Comparison of ENCODE assay signal across 8 cellular contexts in the genomic region with DNA sequence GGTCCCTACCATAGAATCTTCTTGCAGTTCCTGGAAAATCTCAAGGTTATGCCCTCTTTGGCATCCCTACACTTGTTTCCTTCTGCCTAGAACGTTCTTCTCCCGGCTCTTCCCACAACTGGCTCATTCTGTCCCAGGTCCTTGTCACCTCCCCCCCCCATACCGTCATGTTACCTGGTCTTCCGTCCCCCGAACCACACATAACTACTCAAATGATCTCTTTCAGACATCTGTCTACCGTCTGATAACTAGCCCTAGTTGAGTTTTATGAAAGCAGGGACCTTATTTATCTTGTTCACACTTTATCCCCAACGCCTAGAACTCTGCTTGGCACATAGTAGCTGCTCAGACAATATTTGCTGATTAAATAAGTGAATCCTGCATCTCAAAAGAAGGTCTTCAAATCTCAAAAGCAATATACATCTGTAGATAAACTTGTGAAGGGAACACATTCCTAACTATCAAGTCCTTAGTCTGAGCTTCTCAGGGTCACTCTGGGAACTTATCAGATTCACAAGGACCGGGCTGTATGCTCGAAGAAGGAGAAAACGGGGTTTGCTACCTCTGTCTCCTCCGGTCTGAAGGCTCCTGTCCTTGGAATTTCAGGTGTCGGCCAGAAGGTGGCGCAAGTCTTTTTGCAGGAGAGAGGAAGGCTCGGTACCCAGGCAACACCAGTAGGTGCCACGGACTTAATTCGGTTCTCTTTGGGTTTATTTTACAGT. TPM values are rescaled to one million over a fixed set of nuclear protein-coding genes. Genes with fewer than 3 reads are reported as not detected.
A peak's percentile ranks its signal among the peaks of the same experiment; 100 is the strongest.
DNase-seq lines count a peak whose midpoint lies in the region; ATAC-seq, FAIRE-seq and TF ChIP-seq lines count a peak whose summit lies in the region.

No MANE protein-coding gene starts in this region.

- no peaks in the 10 kb centered on the region for H3K27me3 ChIP-seq in upper lobe of left lung

- ATAC-seq in GM21447 (IDR thresholded peaks at IDR 0.05; ENCODE audit: unreplicated experiment) (peak; percentile 86), upper lobe of left lung (ENCODE audit: low FRiP score in 2 of 2) (peak in 1 of 2 donors; percentile 88)

- H3K4me3 Mint-ChIP-seq in IgD-negative memory B cell, result peak overlapping the region in 2 of 4 donors; percentile 53 to 82

- peaks cover 19 to 23% (median 22%) of the 10 kb centered on the region in 3 donors for H3K4me1 Mint-ChIP-seq in IgD-negative memory B cell

- peaks cover 25 to 43% (median 34%) of the 10 kb centered on the region in 4 donors for H3K4me1 ChIP-seq in upper lobe of left lung

- intact Hi-C loops in posterior cingulate gyrus (cut with DNase I), result loop anchor here (1.0 to 10.0 kb wide), 4 partner anchors 44 to 155 kb away; no protein-coding TSS in a partner anchor

- POLR2A ChIA-PET in RWPE1 (lab: Yijun Ruan, JAX; ENCODE audit: low non-redundant PET), result no interaction called here

- H3K27ac ChIP-seq in RWPE1, result no peak overlapping the region
- H3K27ac ChIP-seq in upper lobe of left lung, result peak overlapping the region in 3 of 4 donors; percentile 77 to 87 (median 81)

- peaks cover 0 to 65% (median 20%) of the 10 kb centered on the region in 4 donors for H3K36me3 ChIP-seq in upper lobe of left lung

- H3K4me3 ChIP-seq in upper lobe of left lung, result peak overlapping the region in 1 of 4 donors; percentile 19

- CTCF ChIA-PET in RWPE1 (lab: Yijun Ruan, JAX), result interaction anchor here (0.6 to 1.5 kb wide), 9 partner anchors 8 to 168 kb away, joined by 3 to 6 read pairs (median 4); no protein-coding TSS in a partner anchor

- H3K9me3 ChIP-seq in upper lobe of left lung, result no peaks in the 10 kb centered on the region

- no peak for FAIRE-seq in frontal cortex (lab: Jason Lieb, UNC)

- 31 to 33% methylated on average over 14 to 16 of the region's 16 CpGs for WGBS in upper lobe of left lung, 2 donors

- peaks cover 1% of the 10 kb centered on the region for H3K27me3 Mint-ChIP-seq in IgD-negative memory B cell

- TF ChIP-seq EP300 in upper lobe of left lung (IDR thresholded peaks at IDR 0.05), result no peak

- H3K27ac Mint-ChIP-seq in IgD-negative memory B cell, result peak overlapping the region in 2 of 3 donors; percentile 72 to 74

- DNase-seq in DMS 273 (lab: John Stamatoyannopoulos, UW; ENCODE audit: unreplicated experiment) (peak; percentile 88), RWPE1 (ENCODE audit: low spot score) (peak; percentile 76), frontal cortex (ENCODE audit: low spot score in 2 of 2) (peak; percentile 57 to 68), posterior cingulate gyrus (peak; percentile 63 to 96 (median 82)), upper lobe of left lung (peak in 1 of 2 donors; percentile 70)
- DNase-seq in activated effector memory CD4-positive, alpha-beta T cell treated with anti-CD3 and anti-CD28 coated beads, Interleukin-2, amount 50 U/mL, for 16 hours, result peak; percentile 92

- no peak for TF ChIP-seq POLR2A in upper lobe of left lung (IDR thresholded peaks at IDR 0.05)

- no peaks in the 10 kb centered on the region for H3K9me3 Mint-ChIP-seq in IgD-negative memory B cell

- H3K36me3 Mint-ChIP-seq in IgD-negative memory B cell, result peaks cover 1% of the 10 kb centered on the region

- peak; percentile 90 for TF ChIP-seq CTCF in RWPE1 (conservative IDR thresholded peaks at IDR 0.05; ENCODE audit: low read depth)
- peak; percentile 74 to 84 (median 78) for TF ChIP-seq CTCF in upper lobe of left lung (IDR thresholded peaks at IDR 0.05)

RNA-seq across cellular contexts. Expression of a gene that starts 30.0 kb away (rescaled TPM):
- polyA plus RNA-seq in IgD-negative memory B cell, result 31.6 TPM
- 1.2 TPM for total RNA-seq in frontal cortex
- total RNA-seq in upper lobe of left lung, result 100 to 1,000 TPM in 1 of 6 donors, 10 to 100 TPM in 5; 43.0 to 148 (median 68.6) TPM

RNA-seq across cellular contexts. Expression of a gene that starts 34.8 kb away (rescaled TPM):
- not detected for polyA plus RNA-seq in IgD-negative memory B cell
- total RNA-seq in frontal cortex (not detected), upper lobe of left lung (not detected)

Comparison
In these comparisons a context has a peak if more than half of its experiments do, and no peak if none do; other contexts are left out.
1. RNA of a gene that starts 30.0 kb away (total RNA-seq): 43.0 to 148 TPM in upper lobe of left lung; 1.2 TPM in frontal cortex (single experiment); every median in the first group is over 10 times any median in the second.